ENCODE assay signal across 9 cellular contexts in genomic region chrX:102610905-102611304, GRCh38.
"Had no signal": no experiment of that assay in that cellular context is flagged by ENCODE, and none has a peak within 500 bp of the region (broad histone marks: within the 10 kb centered on the region; RNA-seq: fewer than 3 reads in every experiment).

No MANE protein-coding gene starts in this region.

- DNase-seq: GM23248, GOT3, H7, H9, HCEC 1CT, HFFc6 had no signal

- H3K4me3 ChIP-seq: GM23248, GM23338, HAP-1 had no signal

- H3K9me3 Mint-ChIP-seq: GM23338, HFFc6 had no signal

- H3K4me3 Mint-ChIP-seq: GM23338, H9, HFFc6 had no signal

- H3K4me1 Mint-ChIP-seq: GM23338, H9 had no signal

- H3K27ac ChIP-seq: GM23248 had no signal

- H3K4me1 ChIP-seq: HAP-1 had no signal

- ATAC-seq: GM23338, HCT116 had no signal

- H3K27ac Mint-ChIP-seq: GM23338, H9, HFFc6 had no signal

- H3K9me3 ChIP-seq: HAP-1 had no signal
